Comparison of ENCODE assay signal across 8 cellular contexts in the genomic region with DNA sequence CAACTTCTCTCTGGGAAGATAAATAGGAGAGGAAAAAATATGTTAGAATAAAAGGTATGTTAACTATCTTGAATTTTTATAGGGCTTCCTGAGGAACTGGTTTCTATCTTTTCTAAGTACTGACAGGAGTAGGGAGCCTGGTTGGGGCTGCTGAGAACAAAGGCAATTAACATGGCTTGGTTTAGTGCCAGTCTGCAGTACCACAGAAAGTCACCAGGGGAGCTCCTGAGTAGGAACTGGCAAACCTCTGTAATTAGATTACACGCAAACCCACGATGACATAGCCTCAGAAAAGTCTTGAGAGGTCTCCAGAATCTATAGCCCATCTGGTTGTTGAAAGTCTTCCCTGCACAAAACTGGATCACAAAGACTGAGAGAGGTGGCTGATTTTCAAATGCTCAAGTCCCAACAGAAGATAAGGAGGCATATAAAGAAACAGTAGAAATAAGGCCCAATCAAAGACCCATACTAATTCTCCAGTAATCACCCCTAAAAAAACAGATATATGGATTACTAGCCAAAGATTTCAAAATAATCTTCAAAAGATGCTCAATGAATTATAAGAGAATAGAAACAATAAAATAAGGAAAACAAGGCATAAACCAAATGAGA. TPM values are rescaled to one million over a fixed set of nuclear protein-coding genes. Genes with fewer than 3 reads are reported as not detected.
DNase-seq lines count a peak whose midpoint lies in the region; ATAC-seq, FAIRE-seq and TF ChIP-seq lines count a peak whose summit lies in the region.

No MANE protein-coding gene starts in this region.

- H3K27ac ChIP-seq in small intestine (ENCODE audit: low read depth in 1 of 2, low read length in 1 of 2) = no peak overlapping the region

- no peaks in the 10 kb centered on the region for H3K36me3 ChIP-seq in small intestine (ENCODE audit: control insufficient read depth in 2 of 2, insufficient read depth in 2 of 2, low read length in 2 of 2)

- 8 to 15% (median 14%) methylated on average over 2 of the region's 2 CpGs for WGBS in small intestine, 3 donors

- FAIRE-seq in small intestine (lab: Jason Lieb, UNC) = no peak

- DNase-seq in stimulated activated CD4-positive, alpha-beta T cell treated with anti-CD3 and anti-CD28 coated beads, Interleukin-1b, Interleukin-23, amount 100 ng/mL, for 48 hours = peak; percentile 5
- no peak for DNase-seq in stimulated activated CD4-positive, alpha-beta T cell treated with anti-CD3 and anti-CD28 coated beads, Interleukin-4, amount 100 ng/mL, for 1 hour
- DNase-seq in NCI-H2029 treated with DMSO at 0.1 percent for 48 hours (lab: John Stamatoyannopoulos, UW) (peak; percentile 10), cardiac fibroblast (ENCODE audit: low read depth in 2 of 2) (peak; percentile 27 to 39), small intestine (peak; percentile 32), 8988T (no peak)

- peak; percentile 50 for TF ChIP-seq CTCF in cardiac fibroblast (IDR thresholded peaks at IDR 0.05; ENCODE audit: low read depth, low read length)

- no peaks in the 10 kb centered on the region for H3K9me3 ChIP-seq in small intestine (ENCODE audit: control insufficient read depth, low read depth)

- no peaks in the 10 kb centered on the region for H3K4me1 ChIP-seq in small intestine (ENCODE audit: control insufficient read depth in 2 of 2, insufficient read depth in 1 of 2, low read depth in 1 of 2, low read length in 1 of 2)

- H3K27me3 ChIP-seq in small intestine (ENCODE audit: control insufficient read depth in 2 of 2, insufficient read depth in 2 of 2, low read length in 2 of 2) = no peaks in the 10 kb centered on the region

- ATAC-seq in HG02588 (IDR thresholded peaks at IDR 0.05; ENCODE audit: unreplicated experiment) = peak; percentile 66
- no peak for ATAC-seq in HG02970 (IDR thresholded peaks at IDR 0.05; ENCODE audit: low FRiP score, unreplicated experiment)

- H3K4me3 ChIP-seq in cardiac fibroblast (replicated peaks in 1 of 2; ENCODE audit: low read depth in 2 of 2, low read length in 2 of 2) (no peak overlapping the region), small intestine (ENCODE audit: low read depth in 1 of 2, low read length in 2 of 2) (no peak overlapping the region)

RNA-seq across cellular contexts. Expression of a gene that starts 11.7 kb away (rescaled TPM):
- under 1 TPM in 1 of 3 donors, not detected in 2; 0.09 TPM for polyA plus RNA-seq in small intestine

Comparison
In these comparisons a context has a peak if more than half of its experiments do, and no peak if none do; other contexts are left out.
1. DNase-seq: peak in stimulated activated CD4-positive, alpha-beta T cell treated with anti-CD3 and anti-CD28 coated beads, Interleukin-1b, Interleukin-23, amount 100 ng/mL, for 48 hours (single experiment), NCI-H2029 treated with DMSO at 0.1 percent for 48 hours (single experiment), cardiac fibroblast (2 of 2) and small intestine (single experiment); none in stimulated activated CD4-positive, alpha-beta T cell treated with anti-CD3 and anti-CD28 coated beads, Interleukin-4, amount 100 ng/mL, for 1 hour (single experiment) and 8988T (single experiment).